ENCODE assay signal across 27 cellular contexts in the genomic region with DNA sequence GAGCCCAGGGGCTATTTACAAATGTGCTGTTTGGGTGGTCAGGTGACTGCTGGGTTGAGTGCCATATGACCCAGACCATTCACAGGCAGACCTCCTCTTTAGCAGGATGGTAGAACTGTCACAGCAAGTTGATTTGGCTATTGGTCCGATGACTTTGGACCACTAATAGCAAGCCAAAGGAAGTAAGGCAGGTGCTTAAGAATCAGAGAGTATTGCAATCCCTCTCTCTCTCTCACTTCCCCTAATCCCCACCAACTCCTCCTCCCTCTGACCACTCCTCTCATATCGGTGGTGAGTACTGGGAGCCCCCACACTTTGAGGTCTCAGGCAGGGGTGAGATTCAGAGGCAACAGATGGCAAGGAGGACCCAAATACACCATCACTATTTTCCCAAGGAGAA.
DNase-seq lines count a peak whose midpoint lies in the region; ATAC-seq and TF ChIP-seq lines count a peak whose summit lies in the region.
"Had no signal": no experiment of that assay in that cellular context is flagged by ENCODE, and none has a peak within 500 bp of the region (broad histone marks: within the 10 kb centered on the region; RNA-seq: fewer than 3 reads in every experiment).

No MANE protein-coding gene starts in this region.

- H3K36me3 ChIP-seq in OCI-LY7 (ENCODE audit: insufficient read depth, low read length): no peaks in the 10 kb centered on the region
- H3K36me3 ChIP-seq: tibial artery had no signal

- H3K4me3 ChIP-seq in OCI-LY7 (ENCODE audit: low read depth, low read length, poor library complexity, severe bottlenecking): no peak overlapping the region
- H3K4me3 ChIP-seq: K562, MG63, tibial artery had no signal

- no peak for TF ChIP-seq CTCF in GM10248 (IDR thresholded peaks at IDR 0.05; ENCODE audit: control extremely low read depth, extremely low read depth, low read depth, missing control alignments)
- TF ChIP-seq CTCF in GM20000 (IDR thresholded peaks at IDR 0.05; ENCODE audit: extremely low read depth, missing control alignments): no peak
- TF ChIP-seq CTCF in OCI-LY7 (conservative IDR thresholded peaks at IDR 0.05; ENCODE audit: low read length): no peak

- ATAC-seq in HG02973 (IDR thresholded peaks at IDR 0.05; ENCODE audit: unreplicated experiment) (peak; percentile 51), GM21528 (IDR thresholded peaks at IDR 0.05; ENCODE audit: low FRiP score, unreplicated experiment) (no peak)
- ATAC-seq: activated CD4-positive, CD25-positive, alpha-beta regulatory T cell treated with anti-CD3 and anti-CD28 coated beads, Interleukin-2, amount 50 U/mL, for 24 hours; effector memory CD8-positive, alpha-beta T cell; K562; Panc1; T-helper 17 cell had no signal

- no TSS peak for BruUV-seq in OCI-LY7 (replicated peaks; lab: Mats Ljungman, UMichigan)

- peak; percentile 23 for DNase-seq in GM10248 (ENCODE audit: extremely low spot score)
- DNase-seq in GM20000 (ENCODE audit: low spot score): peak; percentile 19
- peak; percentile 5 for DNase-seq in OCI-LY7 (ENCODE audit: low spot score)
- no peak for DNase-seq in activated CD8-positive, alpha-beta memory T cell treated with anti-CD3 and anti-CD28 coated beads, Interleukin-2, amount 50 U/mL, for 4 hours
- DNase-seq in NCI-H2171 treated with DMSO at 0.1 percent for 48 hours (lab: John Stamatoyannopoulos, UW): no peak
- no peak for DNase-seq in iPS-NIHi11 (ENCODE audit: low spot score)
- DNase-seq: activated CD4-positive, alpha-beta memory T cell treated with anti-CD3 and anti-CD28 coated beads for 36 hours; activated naive CD4-positive, alpha-beta T cell treated with anti-CD3 and anti-CD28 coated beads for 36 hours; caudate nucleus; cortex of kidney; effector memory CD8-positive, alpha-beta T cell; GDM1; hypothalamus; immature natural killer cell; MG63; NCI-H1105 treated with DMSO at 0.1 percent for 48 hours; NCI-H187 treated with DMSO at 0.1 percent for 48 hours; NCI-H526; stimulated activated CD4-positive, alpha-beta T cell treated with anti-CD3 and anti-CD28 coated beads, Interleukin-4, amount 100 ng/mL, for 1 hour; T-helper 17 cell; tibial artery had no signal

- no peak overlapping the region for H2AFZ ChIP-seq in OCI-LY7 (ENCODE audit: low read length)

- H3K4me1 ChIP-seq in OCI-LY7 (ENCODE audit: insufficient read depth, low read length, poor library complexity, severe bottlenecking): no peaks in the 10 kb centered on the region
- H3K4me1 ChIP-seq: tibial artery had no signal

- H3K9me2 ChIP-seq in OCI-LY7 (ENCODE audit: insufficient read depth, low read length): no peaks in the 10 kb centered on the region

- POLR2A ChIA-PET in GM10248 (lab: Yijun Ruan, JAX): no interaction called here
- POLR2A ChIA-PET in OCI-LY7 (lab: Charles Lee): interaction anchor here (1.0 to 1.3 kb wide), 2 partner anchors 10 to 32 kb away, joined by 5 read pairs; no protein-coding TSS in a partner anchor

- no peaks in the 10 kb centered on the region for H3K9me3 ChIP-seq in OCI-LY7 (ENCODE audit: low read length)
- H3K9me3 ChIP-seq: MG63, tibial artery had no signal

- H3K4me2 ChIP-seq in OCI-LY7 (ENCODE audit: low read length): no peak overlapping the region

- no peak overlapping the region for H3K27ac ChIP-seq in OCI-LY7 (ENCODE audit: low read depth, low read length, poor library complexity, severe bottlenecking)
- H3K27ac ChIP-seq: 22Rv1, tibial artery had no signal

- no peaks in the 10 kb centered on the region for H3K79me2 ChIP-seq in OCI-LY7 (ENCODE audit: insufficient read depth, low read depth, low read length)

- CTCF ChIA-PET in GM10248 (lab: Yijun Ruan, JAX) (no interaction called here), OCI-LY7 (lab: Charles Lee; ENCODE audit: unreplicated experiment) (no interaction called here)

- intact Hi-C loops in OCI-LY7 (cut with micrococcal nuclease; ENCODE audit: unreplicated experiment): no loop called here

- no peaks in the 10 kb centered on the region for H4K20me1 ChIP-seq in OCI-LY7 (ENCODE audit: insufficient read depth, low read length)

Comparison
In these comparisons a context has a peak if more than half of its experiments do, and no peak if none do; other contexts are left out.
1. DNase-seq: peak in GM10248 (single experiment), GM20000 (single experiment) and OCI-LY7 (single experiment); none in activated CD8-positive, alpha-beta memory T cell treated with anti-CD3 and anti-CD28 coated beads, Interleukin-2, amount 50 U/mL, for 4 hours (single experiment), NCI-H2171 treated with DMSO at 0.1 percent for 48 hours (single experiment) and iPS-NIHi11 (single experiment).